9 cellular contexts compared by ENCODE assay signal in the genomic region with DNA sequence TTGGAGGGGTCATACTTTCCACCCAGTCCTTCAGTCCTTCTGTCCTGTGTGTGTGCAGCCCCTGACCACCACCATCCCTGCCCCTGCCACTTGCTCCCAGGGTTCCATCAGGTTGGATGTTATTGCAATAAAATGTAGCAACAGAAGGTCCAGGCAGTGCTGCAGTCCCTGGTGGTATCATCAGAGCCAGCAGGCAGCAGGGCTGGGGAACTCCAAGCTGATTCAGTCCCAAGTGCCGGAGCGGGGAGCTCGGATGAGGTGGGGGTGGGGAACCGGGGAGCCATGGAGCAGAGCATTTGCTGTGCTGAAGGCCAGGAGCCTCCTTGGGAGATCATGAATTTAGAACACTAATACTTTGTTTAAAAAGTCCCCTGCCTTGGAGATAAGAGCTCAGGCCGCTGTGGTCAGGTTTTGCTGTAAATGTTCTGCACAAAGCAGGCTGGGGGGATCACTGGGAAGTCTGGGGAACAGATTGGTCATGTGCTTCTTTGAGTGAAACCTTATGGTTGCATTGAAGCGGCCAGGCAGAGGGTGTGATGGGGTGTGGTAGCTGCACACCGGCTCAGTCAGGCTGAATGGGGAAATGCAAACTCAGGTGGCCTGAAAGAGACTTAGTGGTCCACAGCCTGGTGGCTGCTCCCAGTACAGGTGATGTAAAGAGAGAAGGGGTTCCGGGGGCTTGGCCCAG.
A peak's percentile ranks its signal among the peaks of the same experiment; 100 is the strongest.
DNase-seq lines count a peak whose midpoint lies in the region; ATAC-seq and TF ChIP-seq lines count a peak whose summit lies in the region.
"Had no signal": no experiment of that assay in that cellular context is flagged by ENCODE, and none has a peak within 500 bp of the region (broad histone marks: within the 10 kb centered on the region; RNA-seq: fewer than 3 reads in every experiment).

No MANE protein-coding gene starts in this region.

- no peaks in the 10 kb centered on the region for H3K27me3 ChIP-seq in IMR-90 (ENCODE audit: control insufficient read depth, insufficient read depth, low read length)

- in situ Hi-C loops in IMR-90 (cut with MboI; ENCODE audit: low sequenced_read_pairs) = no loop called here

- peaks cover 84% of the 10 kb centered on the region for H3K4me1 Mint-ChIP-seq in nephron progenitor cell
- H3K4me1 Mint-ChIP-seq in naive thymus-derived CD8-positive, alpha-beta T cell = peaks cover 54 to 82% (median 73%) of the 10 kb centered on the region in 4 donors

- 0% methylated on average over 2 of the region's 8 CpGs; no CpG with 5 or more reads in 1 of the 2 experiments for WGBS in IMR-90 (ENCODE audit: extremely low coverage in 2 of 2, insufficient read length in 1 of 2), 2 experiments

- H3K27ac ChIP-seq in C4-2B = peak overlapping the region; percentile 14; the same call in 1 of the 2 replicates
- H3K27ac ChIP-seq in IMR-90 (ENCODE audit: insufficient read depth, low read length) = peak overlapping the region; percentile 90
- H3K27ac ChIP-seq in coronary artery = peak overlapping the region; percentile 83 to 95

- intact Hi-C loops in IMR-90 (cut with micrococcal nuclease) = no loop called here

- no peak overlapping the region for H3K4me3 Mint-ChIP-seq in nephron progenitor cell
- peak overlapping the region in 2 of 10 donors; percentile 16 to 39 for H3K4me3 Mint-ChIP-seq in naive thymus-derived CD8-positive, alpha-beta T cell
- H3K4me3 Mint-ChIP-seq: T-helper 1 cell treated with Interleukin-12 subunit alpha and Interleukin-12 subunit beta and Interleukin-4 antibody, amounts not matched to agents 30 μg/mL and 1 μg/mL, for 36 hours had no signal

- CTCF ChIA-PET in IMR-90 (lab: Yijun Ruan, JAX) = interaction anchor here (0.5 to 0.6 kb wide), 2 partner anchors 30 to 176 kb away, joined by 3 to 5 read pairs; no protein-coding TSS in a partner anchor

- peaks cover 47% of the 10 kb centered on the region for H3K4me1 ChIP-seq in IMR-90 (ENCODE audit: control insufficient read depth, insufficient read depth, low read length)

- H2AK9ac ChIP-seq in IMR-90 (replicated peaks; ENCODE audit: low read depth, low read length, poor library complexity) = peak overlapping the region; percentile 98

- H3K14ac ChIP-seq in IMR-90 (replicated peaks; ENCODE audit: low read depth, low read length) = peak overlapping the region; percentile 96

- POLR2A ChIA-PET in IMR-90 (lab: Charles Lee; ENCODE audit: unreplicated experiment) = interaction anchor here (0.6 kb wide), 1 partner anchor 8 kb away, joined by 3 read pairs; no protein-coding TSS in a partner anchor
- POLR2A ChIA-PET in naive thymus-derived CD8-positive, alpha-beta T cell (lab: Charles Lee) = interaction anchor here (1.0 to 2.0 kb wide), 7 partner anchors 11 to 41 kb away, joined by 3 to 7 read pairs (median 4); no protein-coding TSS in a partner anchor

- no peaks in the 10 kb centered on the region for H3K9me3 Mint-ChIP-seq in nephron progenitor cell
- H3K9me3 Mint-ChIP-seq in naive thymus-derived CD8-positive, alpha-beta T cell = no peaks in the 10 kb centered on the region
- H3K9me3 Mint-ChIP-seq: T-helper 1 cell treated with Interleukin-12 subunit alpha and Interleukin-12 subunit beta and Interleukin-4 antibody, amounts not matched to agents 30 μg/mL and 1 μg/mL, for 36 hours had no signal

- no peak for TF ChIP-seq POLR2A in IMR-90 (IDR thresholded peaks at IDR 0.05; ENCODE audit: low read depth, low read length)

- H3K18ac ChIP-seq in IMR-90 (ENCODE audit: low read depth, low read length) = peak overlapping the region; percentile 79

- peak overlapping the region; percentile 64 for H3K9ac ChIP-seq in IMR-90 (ENCODE audit: low read depth, low read length)

- H3K36me3 Mint-ChIP-seq in nephron progenitor cell (ENCODE audit: low read depth) = peaks cover 4% of the 10 kb centered on the region
- H3K36me3 Mint-ChIP-seq in naive thymus-derived CD8-positive, alpha-beta T cell = no peaks in the 10 kb centered on the region

- H2BK15ac ChIP-seq in IMR-90 (ENCODE audit: low read depth, low read length) = peak overlapping the region; percentile 96; the same call in 2 of the 3 replicates

- peaks cover 3% of the 10 kb centered on the region for H3K27me3 Mint-ChIP-seq in nephron progenitor cell (ENCODE audit: low read depth, poor library complexity)
- no peaks in the 10 kb centered on the region for H3K27me3 Mint-ChIP-seq in naive thymus-derived CD8-positive, alpha-beta T cell

- H2AK5ac ChIP-seq in IMR-90 (ENCODE audit: low read depth, low read length) = peak overlapping the region; percentile 98

- H3K56ac ChIP-seq in IMR-90 (ENCODE audit: extremely low read depth, insufficient read depth, low read length) = peak overlapping the region; percentile 71; the same call in 1 of the 2 replicates

- TF ChIP-seq CTCF in C4-2B (conservative IDR thresholded peaks at IDR 0.05) (no peak), IMR-90 (conservative IDR thresholded peaks at IDR 0.05; ENCODE audit: low read depth, low read length) (no peak; the same call in 1 of the 2 replicates), coronary artery (IDR thresholded peaks at IDR 0.05) (no peak), nephron progenitor cell (IDR thresholded peaks at IDR 0.05) (no peak)

- peak; percentile 86 for DNase-seq in IMR-90
- DNase-seq in coronary artery (ENCODE audit: low spot score) = peak; percentile 77
- peak; percentile 1 for DNase-seq in nephron progenitor cell
- no peak for DNase-seq in naive thymus-derived CD8-positive, alpha-beta T cell
- no peak for DNase-seq in HT-29 (ENCODE audit: low spot score)
- no peak for DNase-seq in NCI-H2107 (lab: John Stamatoyannopoulos, UW)

- peak; percentile 38; the same call in 1 of the 2 replicates for TF ChIP-seq RAD21 in IMR-90 (IDR thresholded peaks at IDR 0.05; ENCODE audit: low read length)

- H4K20me1 ChIP-seq in IMR-90 (ENCODE audit: insufficient read depth, low read length) = peaks cover 10% of the 10 kb centered on the region

- no TSS peak for BruUV-seq in IMR-90 (replicated peaks; lab: Mats Ljungman, UMichigan)

- H2AFZ ChIP-seq in IMR-90 (replicated peaks; ENCODE audit: low read length, poor library complexity) = peak overlapping the region; percentile 45

- peaks cover 35 to 94% of the 10 kb centered on the region in 2 experiments for H3K79me1 ChIP-seq in IMR-90 (ENCODE audit: low read depth in 1 of 2, low read length in 2 of 2)

- H3K36me3 ChIP-seq in IMR-90 (ENCODE audit: control insufficient read depth, insufficient read depth, low read length) = no peaks in the 10 kb centered on the region

- peaks cover 53% of the 10 kb centered on the region for H3K9me1 ChIP-seq in IMR-90 (ENCODE audit: insufficient read depth, low read length)

- peak overlapping the region; percentile 97 for H2BK5ac ChIP-seq in IMR-90 (ENCODE audit: low read depth, low read length, poor library complexity, severe bottlenecking)

- peak overlapping the region; percentile 95 for H3K23ac ChIP-seq in IMR-90 (ENCODE audit: low read depth, low read length)

- no peak overlapping the region for H3K27ac Mint-ChIP-seq in nephron progenitor cell
- peak overlapping the region in 2 of 10 donors; percentile 63 to 79 for H3K27ac Mint-ChIP-seq in naive thymus-derived CD8-positive, alpha-beta T cell
- H3K27ac Mint-ChIP-seq: T-helper 1 cell treated with Interleukin-12 subunit alpha and Interleukin-12 subunit beta and Interleukin-4 antibody, amounts not matched to agents 30 μg/mL and 1 μg/mL, for 36 hours had no signal

- H2BK120ac ChIP-seq in IMR-90 (ENCODE audit: low read depth, low read length) = peak overlapping the region; percentile 100

- peak overlapping the region; percentile 31 for H3K4me2 ChIP-seq in IMR-90 (ENCODE audit: low read depth, low read length)

- peak overlapping the region; percentile 100 for H3K4ac ChIP-seq in IMR-90 (ENCODE audit: low read depth, low read length)

- ATAC-seq in IMR-90 (ENCODE audit: low read depth) (peak; percentile 74), HG02973 (IDR thresholded peaks at IDR 0.05; ENCODE audit: unreplicated experiment) (no peak)
- no peak for ATAC-seq in naive thymus-derived CD8-positive, alpha-beta T cell

- H4K8ac ChIP-seq in IMR-90 (ENCODE audit: low read depth in 2 of 2, low read length in 2 of 2) = peak overlapping the region; percentile 95 to 98; a peak in 3 of 4 replicates

- dilution Hi-C loops in IMR-90 (cut with HindIII; ENCODE audit: low sequenced_read_pairs, unreplicated experiment) = no loop called here

- H4K5ac ChIP-seq in IMR-90 (ENCODE audit: low read depth, low read length) = peak overlapping the region; percentile 82

- H3K4me3 ChIP-seq in IMR-90 (ENCODE audit: insufficient read depth, low read depth, low read length) (no peak overlapping the region), coronary artery (peak overlapping the region; percentile 54)

- peak overlapping the region; percentile 99 for H2BK20ac ChIP-seq in IMR-90 (ENCODE audit: low read depth, low read length)

- H3K9me3 ChIP-seq in IMR-90 (ENCODE audit: control insufficient read depth, insufficient read depth, low read length) = no peaks in the 10 kb centered on the region

- peak overlapping the region; percentile 100 for H4K91ac ChIP-seq in IMR-90 (ENCODE audit: insufficient read depth, low read depth, low read length)

TF ChIP-seq in IMR-90, 13 proteins besides CTCF, POLR2A, EP300 and RAD21:
- TF ChIP-seq RFX5 (IDR thresholded peaks at IDR 0.05; ENCODE audit: low read depth, low read length) (no peak), NFE2L2 (IDR thresholded peaks at IDR 0.05; ENCODE audit: low read depth, low read length) (no peak), SMC3 (IDR thresholded peaks at IDR 0.05; ENCODE audit: low read depth, low read length) (peak; percentile 14; the same call in 1 of the 2 replicates), CEBPB (IDR thresholded peaks at IDR 0.05; ENCODE audit: low read depth, low read length) (peak; percentile 75), MXI1 (IDR thresholded peaks at IDR 0.05; ENCODE audit: borderline replicate concordance, low read depth, low read length) (no peak), CHD1 (IDR thresholded peaks at IDR 0.05; ENCODE audit: low read depth, low read length) (no peak)
TF ChIP-seq in IMR-90: peak in this region for 2.

Comparison
In these comparisons a context has a peak if more than half of its experiments do, and no peak if none do; other contexts are left out.
1. H3K27ac ChIP-seq: peak in every context shown above with its lines; median percentile 90 in IMR-90; 89 in coronary artery; 14 in C4-2B.
2. DNase-seq: peak in IMR-90 (single experiment), coronary artery (single experiment) and nephron progenitor cell (single experiment); none in naive thymus-derived CD8-positive, alpha-beta T cell (0 of 10), HT-29 (single experiment) and NCI-H2107 (single experiment).